ENCODE assay signal across 1 cellular context in the genomic region with DNA sequence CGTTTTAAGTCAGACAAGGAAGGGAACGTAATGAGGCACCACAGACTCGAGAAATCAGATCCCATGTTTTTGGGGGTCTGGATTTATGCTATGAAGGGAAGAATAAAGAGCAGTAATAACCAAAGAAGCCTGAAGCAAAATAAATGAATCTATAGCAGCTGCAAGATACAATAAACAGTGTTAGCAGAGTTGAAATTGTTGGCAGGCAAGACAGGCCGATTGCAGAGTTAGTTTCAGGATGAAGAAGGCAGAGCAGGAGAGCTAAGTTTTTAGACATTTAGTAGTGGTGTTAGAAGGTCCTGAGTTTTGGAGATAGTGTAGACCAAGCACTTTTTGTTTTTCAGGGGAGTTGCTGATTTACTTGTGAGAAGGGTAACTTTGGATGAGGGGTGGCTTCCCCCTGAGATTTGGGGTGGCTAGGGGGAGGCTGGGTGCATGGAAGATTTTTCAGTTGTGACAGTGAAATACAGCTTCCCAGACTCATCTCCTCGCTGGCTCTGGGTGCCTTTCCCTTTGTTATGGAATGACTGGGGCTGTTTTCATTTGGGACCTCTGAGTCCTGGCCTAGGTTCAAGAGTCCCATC.
TF ChIP-seq lines count a peak whose summit lies in the region.

No MANE protein-coding gene starts in this region.

TF ChIP-seq in neural cell, 6 proteins besides CTCF, POLR2A, EP300 and RAD21 (continued from another document):
- TF ChIP-seq, protein P1, sequence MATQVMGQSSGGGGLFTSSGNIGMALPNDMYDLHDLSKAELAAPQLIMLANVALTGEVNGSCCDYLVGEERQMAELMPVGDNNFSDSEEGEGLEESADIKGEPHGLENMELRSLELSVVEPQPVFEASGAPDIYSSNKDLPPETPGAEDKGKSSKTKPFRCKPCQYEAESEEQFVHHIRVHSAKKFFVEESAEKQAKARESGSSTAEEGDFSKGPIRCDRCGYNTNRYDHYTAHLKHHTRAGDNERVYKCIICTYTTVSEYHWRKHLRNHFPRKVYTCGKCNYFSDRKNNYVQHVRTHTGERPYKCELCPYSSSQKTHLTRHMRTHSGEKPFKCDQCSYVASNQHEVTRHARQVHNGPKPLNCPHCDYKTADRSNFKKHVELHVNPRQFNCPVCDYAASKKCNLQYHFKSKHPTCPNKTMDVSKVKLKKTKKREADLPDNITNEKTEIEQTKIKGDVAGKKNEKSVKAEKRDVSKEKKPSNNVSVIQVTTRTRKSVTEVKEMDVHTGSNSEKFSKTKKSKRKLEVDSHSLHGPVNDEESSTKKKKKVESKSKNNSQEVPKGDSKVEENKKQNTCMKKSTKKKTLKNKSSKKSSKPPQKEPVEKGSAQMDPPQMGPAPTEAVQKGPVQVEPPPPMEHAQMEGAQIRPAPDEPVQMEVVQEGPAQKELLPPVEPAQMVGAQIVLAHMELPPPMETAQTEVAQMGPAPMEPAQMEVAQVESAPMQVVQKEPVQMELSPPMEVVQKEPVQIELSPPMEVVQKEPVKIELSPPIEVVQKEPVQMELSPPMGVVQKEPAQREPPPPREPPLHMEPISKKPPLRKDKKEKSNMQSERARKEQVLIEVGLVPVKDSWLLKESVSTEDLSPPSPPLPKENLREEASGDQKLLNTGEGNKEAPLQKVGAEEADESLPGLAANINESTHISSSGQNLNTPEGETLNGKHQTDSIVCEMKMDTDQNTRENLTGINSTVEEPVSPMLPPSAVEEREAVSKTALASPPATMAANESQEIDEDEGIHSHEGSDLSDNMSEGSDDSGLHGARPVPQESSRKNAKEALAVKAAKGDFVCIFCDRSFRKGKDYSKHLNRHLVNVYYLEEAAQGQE (IDR thresholded peaks at IDR 0.05; ENCODE audit: borderline replicate concordance), result no peak
- TF ChIP-seq EZH2 (IDR thresholded peaks at IDR 0.05; ENCODE audit: borderline replicate concordance, insufficient read depth, low read length, poor library complexity, severe bottlenecking) (no peak), SMC3 (conservative IDR thresholded peaks at IDR 0.05; ENCODE audit: poor library complexity) (no peak)
